ENCODE assay signal across 30 cellular contexts in genomic region chr9:109542922-109543321, GRCh38. TPM values are rescaled to one million over a fixed set of nuclear protein-coding genes. Genes with fewer than 3 reads are reported as not detected.
"Had no signal": no experiment of that assay in that cellular context is flagged by ENCODE, and none has a peak within 500 bp of the region (broad histone marks: within the 10 kb centered on the region; RNA-seq: fewer than 3 reads in every experiment).

No MANE protein-coding gene starts in this region.

- DNase-seq: activated CD4-positive, alpha-beta memory T cell treated with anti-CD3 and anti-CD28 coated beads for 36 hours; activated CD4-positive, alpha-beta T cell treated with anti-CD3 and anti-CD28 coated beads, Interleukin-2, amount 10 ng/mL, durations not matched to agents 24 days and 14 days; activated CD4-positive, CD25-positive, alpha-beta regulatory T cell treated with anti-CD3 and anti-CD28 coated beads, Interleukin-2, amount 50 U/mL, for 72 hours; activated CD8-positive, alpha-beta memory T cell treated with anti-CD3 and anti-CD28 coated beads, Interleukin-2, amount 50 U/mL, for 4 hours; activated effector memory CD4-positive, alpha-beta T cell treated with anti-CD3 and anti-CD28 coated beads, Interleukin-2, amount 50 U/mL, for 16 hours; activated naive CD4-positive, alpha-beta T cell treated with anti-CD3 and anti-CD28 coated beads for 36 hours; activated naive CD8-positive, alpha-beta T cell treated with anti-CD3 and anti-CD28 coated beads for 36 hours; activated T-cell treated with anti-CD3 and anti-CD28 coated beads, Interleukin-2, amount 50 U/mL, for 1 hour; adrenal gland; cerebellar nuclear complex; dorsolateral prefrontal cortex; effector memory CD4-positive, alpha-beta T cell; erythroblast; gastrocnemius medialis; glutamatergic neuron; left colon; mammary epithelial cell; naive B cell; ovary; stimulated activated CD4-positive, alpha-beta T cell treated with anti-CD3 and anti-CD28 coated beads, Interleukin-15, amount 100 ng/mL, for 24 hours; stimulated activated CD4-positive, alpha-beta T cell treated with anti-CD3 and anti-CD28 coated beads, Interleukin-2, amount 100 ng/mL, for 24 hours; stimulated activated naive CD4-positive, alpha-beta T cell treated with Interleukin-2 at 50 U/mL for 16 hours; T-helper 17 cell; T1000; WERI-Rb-1 had no signal

- H3K4me3 ChIP-seq: adrenal gland, ascending aorta, cardiac muscle cell, coronary artery, dorsolateral prefrontal cortex, gastrocnemius medialis, ovary, tibial nerve had no signal

- H3K4me1 ChIP-seq: adrenal gland, ascending aorta, gastrocnemius medialis, tibial nerve had no signal

- H3K9me3 ChIP-seq: adrenal gland had no signal

- H3K27ac ChIP-seq: adrenal gland, ascending aorta, cardiac muscle cell, coronary artery, dorsolateral prefrontal cortex, gastrocnemius medialis, ovary, tibial nerve, WERI-Rb-1 had no signal

- H3K27me3 ChIP-seq: adrenal gland, ascending aorta, gastrocnemius medialis, ovary had no signal

- H3K36me3 ChIP-seq: adrenal gland, ascending aorta, cardiac muscle cell, gastrocnemius medialis, ovary, tibial nerve, WERI-Rb-1 had no signal

- FAIRE-seq: keratinocyte had no signal

- ATAC-seq: gastrocnemius medialis, left colon, T-helper 17 cell had no signal

RNA-seq across cellular contexts. Expression of gene PTPN3, which starts 44.8 kb away (rescaled TPM):
- total RNA-seq: T-helper 17 cell had no signal
